In the genomic region with DNA sequence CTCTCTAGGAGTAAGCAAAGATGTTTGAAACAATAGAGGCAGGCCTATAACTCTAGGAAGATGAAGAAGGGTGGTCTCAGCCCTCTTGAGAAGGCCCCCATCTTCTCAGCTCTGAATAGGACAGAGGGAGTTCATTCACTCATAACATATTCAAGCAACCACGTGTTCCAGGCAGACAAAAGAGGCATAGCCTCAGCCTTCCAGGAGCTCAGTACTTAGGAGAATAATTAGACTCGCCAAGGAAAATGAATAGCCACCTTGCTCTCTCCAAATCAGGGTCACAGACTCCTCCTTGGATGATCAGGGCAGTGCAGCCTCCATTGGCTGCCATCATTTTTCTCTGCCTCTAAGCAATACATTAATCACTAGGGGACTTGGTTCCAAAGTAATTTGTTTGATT, we compare ENCODE assay signal across 17 cellular contexts. TPM values are rescaled to one million over a fixed set of nuclear protein-coding genes. Genes with fewer than 3 reads are reported as not detected.
DNase-seq lines count a peak whose midpoint lies in the region; ATAC-seq, FAIRE-seq and TF ChIP-seq lines count a peak whose summit lies in the region.
"Had no signal": no experiment of that assay in that cellular context is flagged by ENCODE, and none has a peak within 500 bp of the region (broad histone marks: within the 10 kb centered on the region; RNA-seq: fewer than 3 reads in every experiment).

No MANE protein-coding gene starts in this region.

- no peak overlapping the region for H3K4me3 Mint-ChIP-seq in neural crest cell
- H3K4me3 Mint-ChIP-seq: CD8-positive, alpha-beta T cell; H9; IgD-negative memory B cell had no signal

- H3K27me3 ChIP-seq in MG63 (no peaks in the 10 kb centered on the region), K562 (ENCODE audit: control insufficient read depth in 2 of 2, insufficient read depth in 2 of 2, low read length in 2 of 2) (peaks cover 0 to 9% of the 10 kb centered on the region in 2 experiments; a peak in 2 of 5 replicates)
- H3K27me3 ChIP-seq: Peyer's patch had no signal

- no peaks in the 10 kb centered on the region for H3K27me3 Mint-ChIP-seq in neural crest cell (ENCODE audit: low read depth)
- H3K27me3 Mint-ChIP-seq: IgD-negative memory B cell had no signal

- TF ChIP-seq CTCF in K562 (IDR thresholded peaks at IDR 0.05 in 2 of 3, conservative IDR thresholded peaks at IDR 0.05 in 1 of 3; ENCODE audit: insufficient read depth in 2 of 3, low read depth in 1 of 3, low read length in 3 of 3) (no peak), neural crest cell (conservative IDR thresholded peaks at IDR 0.05) (no peak)

- in situ Hi-C loops in K562 (cut with MboI) = no loop called here

- ATAC-seq in K562 = peak; percentile 31; the same call in 2 of the 3 replicates
- ATAC-seq in GM18868 (IDR thresholded peaks at IDR 0.05; ENCODE audit: unreplicated experiment) = no peak
- ATAC-seq in GM19397 (IDR thresholded peaks at IDR 0.05; ENCODE audit: unreplicated experiment) = no peak
- ATAC-seq: CD8-positive, alpha-beta T cell had no signal

- no peak overlapping the region for H3K4me2 ChIP-seq in K562 (ENCODE audit: insufficient read depth, low read length)

- no peaks in the 10 kb centered on the region for H3K36me3 ChIP-seq in MG63
- no peaks in the 10 kb centered on the region for H3K36me3 ChIP-seq in K562 (ENCODE audit: control insufficient read depth, insufficient read depth, low read length)

- intact Hi-C loops in K562 (cut with micrococcal nuclease) = no loop called here

- POLR2A ChIA-PET in K562 (lab: Yijun Ruan, JAX) = interaction anchor here (0.7 to 1.5 kb wide), 4 partner anchors 10 to 671 kb away, joined by 3 to 5 read pairs (median 4); no protein-coding TSS in a partner anchor

- H3K9me3 ChIP-seq in MG63 = no peaks in the 10 kb centered on the region
- no peaks in the 10 kb centered on the region for H3K9me3 ChIP-seq in K562 (replicated peaks; ENCODE audit: control insufficient read depth, insufficient read depth, low read depth, low read length)
- H3K9me3 ChIP-seq: Peyer's patch had no signal

- peak overlapping the region; percentile 81 for H3K27ac Mint-ChIP-seq in neural crest cell (ENCODE audit: unreplicated experiment)
- H3K27ac Mint-ChIP-seq: CD8-positive, alpha-beta T cell; H9 had no signal

- H3K4me3 ChIP-seq in MG63 (no peak overlapping the region), K562 (no peak overlapping the region)
- H3K4me3 ChIP-seq: Peyer's patch had no signal

- TF ChIP-seq RAD21 in K562 (CRISPR knock-in tag; conservative IDR thresholded peaks at IDR 0.05 in 1 of 2, IDR thresholded peaks at IDR 0.05 in 1 of 2) = no peak

- H2AFZ ChIP-seq in K562 (ENCODE audit: low read depth, low read length) = no peak overlapping the region

- H3K9ac ChIP-seq in K562 (ENCODE audit: insufficient read depth in 1 of 2, low read depth in 2 of 2, low read length in 2 of 2) = no peak overlapping the region

- CTCF ChIA-PET in K562 (lab: Yijun Ruan, JAX; ENCODE audit: low intra/inter-chr PET ratio) = no interaction called here

- H3K9me3 Mint-ChIP-seq in neural crest cell = no peaks in the 10 kb centered on the region
- H3K9me3 Mint-ChIP-seq: CD8-positive, alpha-beta T cell; IgD-negative memory B cell had no signal

- peak; percentile 20 for DNase-seq in MG63
- DNase-seq in K562 (ENCODE audit: extremely low read depth in 1 of 4, low spot score in 3 of 4) = no peak
- DNase-seq in neural crest cell (ENCODE audit: low read depth, low spot score) = no peak
- DNase-seq in GM12892 (ENCODE audit: insufficient read length) = no peak
- no peak for DNase-seq in RKO (ENCODE audit: low spot score)
- DNase-seq: CD8-positive, alpha-beta T cell; DND-41; GF-D8; H9; NCI-H1436; NCI-H2029 treated with DMSO at 0.1 percent for 48 hours; NCI-H774; Peyer's patch; SHP77 treated with DMSO at 0.1 percent for 48 hours had no signal

- H3K36me3 Mint-ChIP-seq in neural crest cell (ENCODE audit: low read depth) = peaks cover 3% of the 10 kb centered on the region
- H3K36me3 Mint-ChIP-seq: IgD-negative memory B cell had no signal

- no peaks in the 10 kb centered on the region for H4K20me1 ChIP-seq in K562 (replicated peaks; ENCODE audit: control insufficient read depth, insufficient read depth, low read length)

- no peaks in the 10 kb centered on the region for H3K4me1 ChIP-seq in K562 (replicated peaks in 1 of 2; ENCODE audit: control insufficient read depth in 2 of 2, insufficient read depth in 2 of 2, low read length in 2 of 2)
- H3K4me1 ChIP-seq: Peyer's patch had no signal

- H3K27ac ChIP-seq in K562 (ENCODE audit: extremely low read depth, low read depth, low read length) = no peak overlapping the region
- H3K27ac ChIP-seq: Peyer's patch had no signal

- TF ChIP-seq POLR2A in K562 (conservative IDR thresholded peaks at IDR 0.05) (no peak), GM12892 (IDR thresholded peaks at IDR 0.05; ENCODE audit: low read depth, low read length) (no peak)

- TF ChIP-seq EP300 in K562 (IDR thresholded peaks at IDR 0.05; ENCODE audit: low read length) = no peak

- H3K4me1 Mint-ChIP-seq in neural crest cell = peaks cover 14% of the 10 kb centered on the region
- H3K4me1 Mint-ChIP-seq: H9 had no signal

- WGBS in K562 (ENCODE audit: insufficient coverage, low coverage, missing lambda C conversion rate) = 0% methylated on average over 2 of the region's 2 CpGs

- no peaks in the 10 kb centered on the region for H3K9me1 ChIP-seq in K562 (ENCODE audit: control insufficient read depth, insufficient read depth, low read length)

- FAIRE-seq in K562 (lab: Jason Lieb, UNC) = no peak
- no peak for FAIRE-seq in GM12892 (lab: Jason Lieb, UNC)

- BruUV-seq in K562 (replicated peaks; lab: Mats Ljungman, UMichigan) = no TSS peak

- no peaks in the 10 kb centered on the region for H3K79me2 ChIP-seq in K562 (ENCODE audit: control insufficient read depth, insufficient read depth, low read length)

RNA-seq across cellular contexts. Expression of a gene that starts 47.3 kb away (rescaled TPM):
- 29.8 and 50.1 TPM in 2 replicates for total RNA-seq in MG63 (2014; rRNA removed; shearing (Covaris generic); ENCODE audit: low replicate concordance)
- total RNA-seq in K562 (2011; cell fraction: chromatin; rRNA removed; ENCODE audit: low replicate concordance) = 62.9 and 248 TPM in 2 replicates
- 23.0 and 31.5 TPM in 2 replicates for total RNA-seq in K562 (2011; cell fraction: nucleolus; rRNA removed)
- 90.9 and 129 TPM in 2 replicates for total RNA-seq in K562 (2011; cell fraction: nucleoplasm; rRNA removed)
- 68.9 and 88.0 TPM in 2 replicates for total RNA-seq in K562 (2014; rRNA removed)
- 52.8 and 72.3 TPM in 2 replicates for total RNA-seq in K562 (2014; rRNA removed; fragmentation: Illumina TruSeq; extraction: Trizol)
- 60.8 and 61.5 TPM in 2 replicates for total RNA-seq in K562 (2015; rRNA removed; fragmentation: Illumina TruSeq; extraction: Trizol)
- 162 and 170 TPM in 2 replicates for total RNA-seq in K562 (2021)
- 97.5 and 152 TPM in 2 replicates for polyA plus RNA-seq in K562 (2011; rRNA removed)
- polyA plus RNA-seq in K562 (2011; cell fraction: cytosol; rRNA removed) = 24.1 and 54.7 TPM in 2 replicates
- 65.4 and 82.8 TPM in 2 replicates for polyA plus RNA-seq in K562 (2011; cell fraction: nucleus; rRNA removed)
- polyA plus RNA-seq in K562 (2012) = 163 and 412 TPM in 2 replicates
- polyA plus RNA-seq in K562 (2014; fragmentation: Illumina TruSeq; extraction: Trizol) = 468 and 562 TPM in 2 replicates
- 100 to 1,000 TPM; 129 to 208 TPM for polyA plus RNA-seq in K562 (2014; fragmentation: Nextera tagmentation; extraction: Ambion mirVana)
- 371 and 431 TPM in 2 replicates for polyA plus RNA-seq in K562 (2014; rRNA removed)
- polyA minus RNA-seq in K562 (2011; rRNA and poly(A)+ RNA removed) = 225 and 315 TPM in 2 replicates
- polyA minus RNA-seq in K562 (2011; cell fraction: cytosol; rRNA and poly(A)+ RNA removed) = 50.4 and 63.2 TPM in 2 replicates
- 58.3 and 78.0 TPM in 2 replicates for polyA minus RNA-seq in K562 (2011; cell fraction: nucleus; rRNA and poly(A)+ RNA removed)
- total RNA-seq in neural crest cell = 238 and 250 TPM in 2 replicates
- polyA plus RNA-seq in GM12892 (2012; ENCODE audit: missing spikeins) = 153 TPM

RNA-seq across cellular contexts. Expression of a gene that starts 48.1 kb away (rescaled TPM):
- 2.5 and 3.4 TPM in 2 replicates for total RNA-seq in MG63 (2014; rRNA removed; shearing (Covaris generic); ENCODE audit: low replicate concordance)
- 3.8 and 5.0 TPM in 2 replicates for total RNA-seq in K562 (2011; cell fraction: chromatin; rRNA removed; ENCODE audit: low replicate concordance)
- total RNA-seq in K562 (2011; cell fraction: nucleolus; rRNA removed) = 1.8 and 2.3 TPM in 2 replicates
- 4.3 and 9.5 TPM in 2 replicates for total RNA-seq in K562 (2011; cell fraction: nucleoplasm; rRNA removed)
- 1.7 and 2.6 TPM in 2 replicates for total RNA-seq in K562 (2014; rRNA removed)
- total RNA-seq in K562 (2014; rRNA removed; fragmentation: Illumina TruSeq; extraction: Trizol) = 4.3 and 4.8 TPM in 2 replicates
- total RNA-seq in K562 (2015; rRNA removed; fragmentation: Illumina TruSeq; extraction: Trizol) = 2.0 and 2.7 TPM in 2 replicates
- 2.2 and 2.5 TPM in 2 replicates for total RNA-seq in K562 (2021)
- 1.2 and 1.8 TPM in 2 replicates for polyA plus RNA-seq in K562 (2011; rRNA removed)
- polyA plus RNA-seq in K562 (2011; cell fraction: cytosol; rRNA removed) = 0.22 and 0.68 TPM in 2 replicates
- polyA plus RNA-seq in K562 (2011; cell fraction: nucleus; rRNA removed) = 2.0 and 2.1 TPM in 2 replicates
- polyA plus RNA-seq in K562 (2012) = 2.0 and 3.0 TPM in 2 replicates
- polyA plus RNA-seq in K562 (2014; fragmentation: Illumina TruSeq; extraction: Trizol) = 2.8 and 3.3 TPM in 2 replicates
- 1 to 10 TPM; 1.7 to 2.1 TPM for polyA plus RNA-seq in K562 (2014; fragmentation: Nextera tagmentation; extraction: Ambion mirVana)
- polyA plus RNA-seq in K562 (2014; rRNA removed) = 2.7 and 2.9 TPM in 2 replicates
- 0.53 and 0.81 TPM in 2 replicates for polyA minus RNA-seq in K562 (2011; rRNA and poly(A)+ RNA removed)
- polyA minus RNA-seq in K562 (2011; cell fraction: cytosol; rRNA and poly(A)+ RNA removed) = 0.76 TPM in 1 of 2 replicates, not detected in the other
- polyA minus RNA-seq in K562 (2011; cell fraction: nucleus; rRNA and poly(A)+ RNA removed) = 0.94 and 1.7 TPM in 2 replicates
- 5.0 TPM in 2 replicates for total RNA-seq in neural crest cell
- 1.8 TPM for polyA plus RNA-seq in GM12892 (2012; ENCODE audit: missing spikeins)

RNA-seq across cellular contexts. Expression of a gene that starts 52.7 kb away (rescaled TPM):
- total RNA-seq in MG63 (2014; rRNA removed; shearing (Covaris generic); ENCODE audit: low replicate concordance) = not detected in 2 replicates
- not detected in 2 replicates for total RNA-seq in K562 (2011; cell fraction: chromatin; rRNA removed; ENCODE audit: low replicate concordance)
- not detected in 2 replicates for total RNA-seq in K562 (2011; cell fraction: nucleolus; rRNA removed)
- total RNA-seq in K562 (2011; cell fraction: nucleoplasm; rRNA removed) = 0.29 TPM in 1 of 2 replicates, not detected in the other
- 0.12 TPM in 1 of 2 replicates, not detected in the other for total RNA-seq in K562 (2014; rRNA removed)
- not detected in 2 replicates for total RNA-seq in K562 (2014; rRNA removed; fragmentation: Illumina TruSeq; extraction: Trizol)
- total RNA-seq in K562 (2015; rRNA removed; fragmentation: Illumina TruSeq; extraction: Trizol) = not detected in 2 replicates
- total RNA-seq in K562 (2021) = not detected in 2 replicates
- not detected in 2 replicates for polyA plus RNA-seq in K562 (2011; rRNA removed)
- 0.06 TPM in 1 of 2 replicates, not detected in the other for polyA plus RNA-seq in K562 (2011; cell fraction: cytosol; rRNA removed)
- polyA plus RNA-seq in K562 (2011; cell fraction: nucleus; rRNA removed) = not detected in 2 replicates
- not detected in 2 replicates for polyA plus RNA-seq in K562 (2012)
- polyA plus RNA-seq in K562 (2014; fragmentation: Illumina TruSeq; extraction: Trizol) = not detected in 2 replicates
- not detected for polyA plus RNA-seq in K562 (2014; fragmentation: Nextera tagmentation; extraction: Ambion mirVana)
- 0.20 TPM in 1 of 2 replicates, not detected in the other for polyA plus RNA-seq in K562 (2014; rRNA removed)
- polyA minus RNA-seq in K562 (2011; rRNA and poly(A)+ RNA removed) = not detected in 2 replicates
- polyA minus RNA-seq in K562 (2011; cell fraction: cytosol; rRNA and poly(A)+ RNA removed) = not detected in 2 replicates
- not detected in 2 replicates for polyA minus RNA-seq in K562 (2011; cell fraction: nucleus; rRNA and poly(A)+ RNA removed)
- total RNA-seq in neural crest cell = 0.20 and 0.84 TPM in 2 replicates
- not detected for polyA plus RNA-seq in GM12892 (2012; ENCODE audit: missing spikeins)
- total RNA-seq: CD8-positive, alpha-beta T cell had no signal
- polyA plus RNA-seq: IgD-negative memory B cell had no signal
